11 cellular contexts compared by ENCODE assay signal in the genomic region with DNA sequence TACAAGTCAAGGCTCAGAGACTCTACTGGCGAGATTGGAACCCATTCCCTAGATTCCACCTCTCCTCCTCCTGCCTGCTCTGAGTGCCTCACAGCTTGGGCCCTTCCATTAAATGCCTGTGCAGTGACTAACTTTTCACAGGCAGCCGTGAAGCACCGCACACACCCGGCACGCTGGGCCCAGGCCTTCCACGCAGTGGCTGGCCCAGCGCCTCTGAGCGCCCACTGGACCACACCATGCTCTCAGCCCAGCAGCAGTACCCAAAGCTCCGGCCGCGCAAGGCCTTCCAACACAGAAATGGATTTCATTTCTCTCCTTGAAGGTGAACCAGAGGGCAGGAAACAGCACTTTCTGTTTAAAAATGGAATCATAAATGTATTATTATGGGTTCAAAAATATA.
"Had no signal": no experiment of that assay in that cellular context is flagged by ENCODE, and none has a peak within 500 bp of the region (broad histone marks: within the 10 kb centered on the region; RNA-seq: fewer than 3 reads in every experiment).

No MANE protein-coding gene starts in this region.

- H3K27me3 ChIP-seq: neural progenitor cell, pancreas had no signal

- ATAC-seq: activated CD4-positive, CD25-positive, alpha-beta regulatory T cell treated with anti-CD3 and anti-CD28 coated beads, Interleukin-2, amount 50 U/mL, for 24 hours; activated CD8-positive, alpha-beta memory T cell treated with anti-CD3 and anti-CD28 coated beads, Interleukin-2, amount 10 ng/mL, durations not matched to agents 7 days and 5 days had no signal

- DNase-seq: activated CD4-positive, alpha-beta T cell treated with anti-CD3 and anti-CD28 coated beads, Interleukin-2, amount 50 U/mL, for 4 hours; activated CD8-positive, alpha-beta memory T cell treated with anti-CD3 and anti-CD28 coated beads, Interleukin-2, amount 10 ng/mL, durations not matched to agents 7 days and 5 days; activated effector memory CD4-positive, alpha-beta T cell treated with Interleukin-2 at 50 U/mL for 16 hours; activated T-cell treated with anti-CD3 and anti-CD28 coated beads, Interleukin-2, amount 50 U/mL, for 24 hours; amniotic stem cell; effector CD4-positive, alpha-beta T cell; islet precursor cell; stimulated activated CD4-positive, alpha-beta T cell treated with anti-CD3 and anti-CD28 coated beads, Interleukin-4, amount 100 ng/mL, for 4 hours had no signal

- H3K4me1 ChIP-seq: neural progenitor cell had no signal

- H3K4me3 ChIP-seq: neural progenitor cell, pancreas had no signal

- H3K9me3 ChIP-seq: pancreas had no signal

- H3K36me3 ChIP-seq: neural progenitor cell, pancreas had no signal

- H3K27ac ChIP-seq: neural progenitor cell had no signal

- H3K4me2 ChIP-seq: neural progenitor cell had no signal

- H3K9ac ChIP-seq: neural progenitor cell had no signal
